Comparison of ENCODE assay signal across 1 cellular context in the genomic region with DNA sequence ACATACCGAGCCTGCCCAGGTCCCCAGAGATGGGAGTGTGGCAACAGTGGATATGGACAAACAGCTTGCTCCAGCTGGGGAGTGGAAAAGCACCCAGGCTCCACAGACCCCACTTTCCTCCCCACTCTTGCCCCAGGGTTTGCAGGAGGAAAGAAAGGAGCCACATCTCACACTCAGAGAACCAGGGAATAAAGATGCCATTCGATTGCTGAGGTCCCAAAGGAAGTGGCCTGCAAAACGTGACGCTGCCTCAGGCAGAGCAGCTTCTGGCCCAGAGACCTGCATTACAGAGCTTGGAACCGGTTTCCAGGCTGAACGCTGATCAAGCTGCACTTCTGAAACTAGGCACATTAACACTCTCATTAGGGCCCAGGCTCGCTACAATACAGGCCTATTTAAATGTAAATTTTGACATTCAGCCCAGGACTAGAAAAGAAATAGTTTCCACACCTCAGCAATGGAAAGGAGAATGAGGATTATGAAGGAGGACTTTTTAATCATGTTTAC.
TF ChIP-seq lines count a peak whose summit lies in the region.

No MANE protein-coding gene starts in this region.

TF ChIP-seq in H1, 55 proteins besides CTCF, POLR2A, EP300 and RAD21:
- no peak for TF ChIP-seq TBP (IDR thresholded peaks at IDR 0.05; ENCODE audit: low read depth, low read length)
- TF ChIP-seq RBBP5 (IDR thresholded peaks at IDR 0.05; ENCODE audit: borderline replicate concordance, low read depth, low read length): peak; percentile 18; the same call in 1 of the 2 replicates
- no peak for TF ChIP-seq CHD7 (IDR thresholded peaks at IDR 0.05; ENCODE audit: insufficient replicate concordance, low read length)
- no peak for TF ChIP-seq KDM5A (IDR thresholded peaks at IDR 0.05; ENCODE audit: low read length)
- TF ChIP-seq KDM4A (IDR thresholded peaks at IDR 0.05; ENCODE audit: low read depth, low read length, severe bottlenecking): no peak
- no peak for TF ChIP-seq TAF1 (IDR thresholded peaks at IDR 0.05; ENCODE audit: low read depth, low read length)
- no peak for TF ChIP-seq CBX5 (IDR thresholded peaks at IDR 0.05; ENCODE audit: low read depth, low read length)
- no peak for TF ChIP-seq TEAD4 (IDR thresholded peaks at IDR 0.05; ENCODE audit: low read depth, low read length)
- TF ChIP-seq SIRT6 (IDR thresholded peaks at IDR 0.05; ENCODE audit: low read length): no peak
- no peak for TF ChIP-seq RXRA (IDR thresholded peaks at IDR 0.05; ENCODE audit: insufficient read depth, low read depth, low read length)
- no peak for TF ChIP-seq POU5F1 (IDR thresholded peaks at IDR 0.05; ENCODE audit: low read depth, low read length)
- TF ChIP-seq, protein P1, sequence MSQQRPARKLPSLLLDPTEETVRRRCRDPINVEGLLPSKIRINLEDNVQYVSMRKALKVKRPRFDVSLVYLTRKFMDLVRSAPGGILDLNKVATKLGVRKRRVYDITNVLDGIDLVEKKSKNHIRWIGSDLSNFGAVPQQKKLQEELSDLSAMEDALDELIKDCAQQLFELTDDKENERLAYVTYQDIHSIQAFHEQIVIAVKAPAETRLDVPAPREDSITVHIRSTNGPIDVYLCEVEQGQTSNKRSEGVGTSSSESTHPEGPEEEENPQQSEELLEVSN (IDR thresholded peaks at IDR 0.05): 0 out of 2 replicates have a peak, but pooled peaks have one; percentile 24
- TF ChIP-seq, protein P2, sequence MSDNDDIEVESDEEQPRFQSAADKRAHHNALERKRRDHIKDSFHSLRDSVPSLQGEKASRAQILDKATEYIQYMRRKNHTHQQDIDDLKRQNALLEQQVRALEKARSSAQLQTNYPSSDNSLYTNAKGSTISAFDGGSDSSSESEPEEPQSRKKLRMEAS (IDR thresholded peaks at IDR 0.05): no peak
- no peak for TF ChIP-seq CEBPB (IDR thresholded peaks at IDR 0.05; ENCODE audit: low read depth, low read length)
- TF ChIP-seq TCF12 (IDR thresholded peaks at IDR 0.05; ENCODE audit: low read depth, low read length): no peak
- TF ChIP-seq USF2 (IDR thresholded peaks at IDR 0.05; ENCODE audit: low read length): no peak
- TF ChIP-seq SP1 (IDR thresholded peaks at IDR 0.05; ENCODE audit: low read depth, low read length): 0 out of 2 replicates have a peak, but pooled peaks have one; percentile 42
- no peak for TF ChIP-seq SRF (IDR thresholded peaks at IDR 0.05; ENCODE audit: low read depth, low read length)
- no peak for TF ChIP-seq BACH1 (IDR thresholded peaks at IDR 0.05; ENCODE audit: low read length)
- no peak for TF ChIP-seq EGR1 (IDR thresholded peaks at IDR 0.05; ENCODE audit: borderline replicate concordance, low read depth, low read length)
- no peak for TF ChIP-seq BRCA1 (IDR thresholded peaks at IDR 0.05; ENCODE audit: low read depth, low read length)
- TF ChIP-seq YY1 (IDR thresholded peaks at IDR 0.05; ENCODE audit: low read depth, low read length): no peak
- TF ChIP-seq RFX5 (IDR thresholded peaks at IDR 0.05; ENCODE audit: borderline replicate concordance, low read depth, low read length): no peak
- TF ChIP-seq MAFK (IDR thresholded peaks at IDR 0.05; ENCODE audit: low read depth, low read length): no peak
- TF ChIP-seq EZH2 (IDR thresholded peaks at IDR 0.05; ENCODE audit: low read depth, low read length, severe bottlenecking): no peak
- no peak for TF ChIP-seq NRF1 (IDR thresholded peaks at IDR 0.05; ENCODE audit: low read depth, low read length)
- peak; percentile 80 for TF ChIP-seq NANOG (IDR thresholded peaks at IDR 0.05; ENCODE audit: insufficient read depth, low read depth, low read length, poor library complexity, severe bottlenecking)
- TF ChIP-seq POLR2AphosphoS5 (IDR thresholded peaks at IDR 0.05; ENCODE audit: low read depth, low read length): no peak
- TF ChIP-seq SIN3A (conservative IDR thresholded peaks at IDR 0.05 in 1 of 2, IDR thresholded peaks at IDR 0.05 in 1 of 2; ENCODE audit: low read depth in 1 of 2, low read length in 2 of 2): no peak
- TF ChIP-seq JUND (IDR thresholded peaks at IDR 0.05; ENCODE audit: low read length): no peak
